In the genomic region with DNA sequence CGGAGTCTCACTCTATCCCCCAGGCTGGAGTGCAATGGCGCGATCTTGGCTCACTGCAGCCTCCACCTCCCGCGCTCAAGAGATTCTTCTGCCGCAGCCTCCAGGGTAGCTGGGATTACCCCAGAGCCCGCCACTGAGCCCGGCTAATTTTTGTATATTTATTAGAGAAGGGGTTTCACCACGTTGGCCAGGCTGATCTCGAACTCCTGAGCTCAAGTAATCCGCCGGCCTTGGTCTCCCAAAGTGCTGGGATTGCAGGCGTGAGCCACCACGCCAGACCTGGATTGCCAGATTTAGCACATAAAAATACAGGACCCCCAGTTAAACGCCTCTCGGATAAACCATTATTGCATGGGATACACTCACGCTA, we compare ENCODE assay signal across 8 cellular contexts. TPM values are rescaled to one million over a fixed set of nuclear protein-coding genes. Genes with fewer than 3 reads are reported as not detected.
DNase-seq lines count a peak whose midpoint lies in the region; ATAC-seq and TF ChIP-seq lines count a peak whose summit lies in the region.

No MANE protein-coding gene starts in this region.

- H3K4me3 Mint-ChIP-seq in H9, result peak overlapping the region; percentile 76 to 86

- H3K27ac ChIP-seq in H9 (ENCODE audit: insufficient read length, low read depth, low read length), result no peak overlapping the region
- H3K27ac ChIP-seq in VCaP, result peak overlapping the region; percentile 98
- peak overlapping the region in 8 of 10 donors; percentile 89 to 99 (median 96) for H3K27ac ChIP-seq in heart right ventricle

- H3K79me1 ChIP-seq in H9 (ENCODE audit: insufficient read depth, low read depth, low read length, poor library complexity, severe bottlenecking), result no peaks in the 10 kb centered on the region

- H3T11ph ChIP-seq in H9 (ENCODE audit: low read length), result no peak overlapping the region

- H4K91ac ChIP-seq in H9 (ENCODE audit: insufficient read length, low read depth, low read length), result no peak overlapping the region

- H3K4ac ChIP-seq in H9 (ENCODE audit: low read depth, low read length), result no peak overlapping the region

- H3K4me1 ChIP-seq in H9 (ENCODE audit: insufficient read depth, low read length) (no peaks in the 10 kb centered on the region), heart right ventricle (peaks cover 0 to 16% (median 13%) of the 10 kb centered on the region in 9 donors), skeletal muscle satellite cell (ENCODE audit: control insufficient read depth, insufficient read depth, low read length) (peaks cover 9% of the 10 kb centered on the region)

- no peak overlapping the region for H2BK120ac ChIP-seq in H9 (ENCODE audit: low read depth, low read length, poor library complexity, severe bottlenecking)

- no peak overlapping the region for H4K8ac ChIP-seq in H9 (replicated peaks; ENCODE audit: insufficient read length, low read depth, low read length)

- DNase-seq in H9 (no peak), heart right ventricle (no peak), omental fat pad (ENCODE audit: low spot score) (no peak), NCI-H526 treated with DMSO at 0.1 percent for 48 hours (lab: John Stamatoyannopoulos, UW) (no peak)

- intact Hi-C loops in heart right ventricle (cut with DNase I), result loop anchor here in 7 of 10 donors (1.0 to 10.0 kb wide), 10 partner anchors 22 to 572 kb away; a partner anchor contains a TSS

- no peak overlapping the region for H2BK20ac ChIP-seq in H9 (ENCODE audit: low read depth, low read length, poor library complexity, severe bottlenecking)

- H4K20me1 ChIP-seq in H9 (ENCODE audit: control insufficient read depth, insufficient read depth, insufficient read length), result no peaks in the 10 kb centered on the region

- ATAC-seq in heart right ventricle (peak in 3 of 8 donors; percentile 3 to 28 (median 9)), omental fat pad (ENCODE audit: low FRiP score) (no peak), HG02763 (IDR thresholded peaks at IDR 0.05; ENCODE audit: unreplicated experiment) (no peak), GM18907 (IDR thresholded peaks at IDR 0.05; ENCODE audit: unreplicated experiment) (no peak)

- H4K5ac ChIP-seq in H9 (ENCODE audit: insufficient read length, low read depth, low read length), result no peak overlapping the region

- no peak overlapping the region for H3K23ac ChIP-seq in H9 (ENCODE audit: insufficient read length, low read depth, low read length)

- no peak overlapping the region for H2AK5ac ChIP-seq in H9 (ENCODE audit: insufficient read length, low read length)

- H3K36me3 ChIP-seq in heart right ventricle (peaks cover 0 to 32% (median 19%) of the 10 kb centered on the region in 9 donors), skeletal muscle satellite cell (ENCODE audit: insufficient read depth, low read length) (peaks cover 17% of the 10 kb centered on the region)

- H3K9ac ChIP-seq in H9 (ENCODE audit: extremely low read depth, insufficient read length, low read length) (peak overlapping the region; percentile 27), skeletal muscle satellite cell (ENCODE audit: low read depth, low read length) (peak overlapping the region; percentile 99)

- no peak overlapping the region for H3K56ac ChIP-seq in H9 (ENCODE audit: insufficient read length, low read depth, low read length)

- H3K14ac ChIP-seq in H9 (ENCODE audit: insufficient read depth, low read length), result no peak overlapping the region

- H3K27me3 ChIP-seq in H9 (ENCODE audit: insufficient read depth, low read length) (no peaks in the 10 kb centered on the region), heart right ventricle (no peaks in the 10 kb centered on the region), skeletal muscle satellite cell (ENCODE audit: control insufficient read depth, insufficient read depth, low read length) (peaks cover 4% of the 10 kb centered on the region)

- no peaks in the 10 kb centered on the region for H3K27me3 Mint-ChIP-seq in H9 (ENCODE audit: low read depth)

- H3K18ac ChIP-seq in H9 (ENCODE audit: insufficient read length, low read depth, low read length), result peak overlapping the region; percentile 28

- no peak overlapping the region for H3K4me2 ChIP-seq in H9 (ENCODE audit: insufficient read depth, insufficient read length, low read length)
- peak overlapping the region; percentile 21 for H3K4me2 ChIP-seq in skeletal muscle satellite cell (ENCODE audit: low read length)

- H3K27ac Mint-ChIP-seq in H9, result peak overlapping the region in 2 of 3 experiments; percentile 52 to 73; a peak in 2 of 7 replicates

- H3K4me1 Mint-ChIP-seq in H9, result peaks cover 8 to 9% of the 10 kb centered on the region in 2 experiments

- H3K4me3 ChIP-seq in heart right ventricle (peak overlapping the region in 7 of 10 donors; percentile 79 to 100 (median 96)), skeletal muscle satellite cell (ENCODE audit: low read length) (no peak overlapping the region)

- TF ChIP-seq CTCF in H9 (conservative IDR thresholded peaks at IDR 0.05), result no peak
- no peak for TF ChIP-seq CTCF in VCaP (conservative IDR thresholded peaks at IDR 0.05)
- no peak for TF ChIP-seq CTCF in heart right ventricle (IDR thresholded peaks at IDR 0.05)
- TF ChIP-seq CTCF in omental fat pad (IDR thresholded peaks at IDR 0.05), result no peak

- WGBS in H9 (ENCODE audit: extremely low coverage, insufficient read length, low lambda C conversion rate), result no CpG with 5 or more reads among the region's 17 CpGs
- 66 to 68% methylated on average over 17 of the region's 17 CpGs for WGBS in heart right ventricle, 2 donors

- peaks cover 3 to 14% of the 10 kb centered on the region in 2 experiments; a peak in 4 of 5 replicates for H3K9me3 Mint-ChIP-seq in H9

- H3K23me2 ChIP-seq in H9 (ENCODE audit: insufficient read length, low read depth, low read length, poor library complexity, severe bottlenecking), result peaks cover 5% of the 10 kb centered on the region

- peaks cover 17 to 33% (median 24%) of the 10 kb centered on the region in 3 experiments for H3K36me3 Mint-ChIP-seq in H9 (ENCODE audit: insufficient read depth in 1 of 3, low read depth in 3 of 3)

- no peaks in the 10 kb centered on the region for H3K79me2 ChIP-seq in H9 (ENCODE audit: insufficient read depth, low read length)

- H2BK15ac ChIP-seq in H9 (ENCODE audit: low read depth, low read length), result no peak overlapping the region

- no peak overlapping the region for H2AFZ ChIP-seq in H9 (ENCODE audit: low read length)

- no peak overlapping the region for H2BK5ac ChIP-seq in H9 (ENCODE audit: insufficient read length, low read length)

- no peak overlapping the region for H2BK12ac ChIP-seq in H9 (ENCODE audit: insufficient read length, low read depth, low read length)

- no peaks in the 10 kb centered on the region for H3K9me3 ChIP-seq in H9 (ENCODE audit: control insufficient read depth, low read depth, low read length)
- no peaks in the 10 kb centered on the region for H3K9me3 ChIP-seq in heart right ventricle
- H3K9me3 ChIP-seq in skeletal muscle satellite cell (replicated peaks; ENCODE audit: low read length), result no peaks in the 10 kb centered on the region

RNA-seq across cellular contexts. Expression of a gene that starts 0.4 kb away (rescaled TPM):
- 33.2 and 36.5 TPM in 2 replicates for total RNA-seq in H9 (2021)
- total RNA-seq in heart right ventricle, result 10 to 100 TPM; 10.0 to 16.8 (median 14.2) TPM
- polyA plus RNA-seq in heart right ventricle, result 10 to 100 TPM; 10.0 to 25.2 TPM
- 16.2 and 21.0 TPM in 2 replicates for total RNA-seq in skeletal muscle satellite cell (2012; rRNA removed)
- total RNA-seq in omental fat pad, result 10 to 100 TPM; 18.1 to 55.5 (median 28.4) TPM

RNA-seq across cellular contexts. Expression of a gene that starts 30.9 kb away (rescaled TPM):
- total RNA-seq in H9 (2021) (0.09 TPM in 1 of 2 replicates, not detected in the other), heart right ventricle (not detected), omental fat pad (not detected)
- under 1 TPM in 1 of 2 donors, not detected in 1; 0.15 TPM for polyA plus RNA-seq in heart right ventricle
- not detected in 2 replicates for total RNA-seq in skeletal muscle satellite cell (2012; rRNA removed)
